In genomic region chr17:41415833-41416335, GRCh38 we compare ENCODE assay signal across 15 cellular contexts. TPM values are rescaled to one million over a fixed set of nuclear protein-coding genes. Genes with fewer than 3 reads are reported as not detected.
A peak's percentile ranks its signal among the peaks of the same experiment; 100 is the strongest.
DNase-seq lines count a peak whose midpoint lies in the region; ATAC-seq, FAIRE-seq and TF ChIP-seq lines count a peak whose summit lies in the region.
"Had no signal": no experiment of that assay in that cellular context is flagged by ENCODE, and none has a peak within 500 bp of the region (broad histone marks: within the 10 kb centered on the region; RNA-seq: fewer than 3 reads in every experiment).

No MANE protein-coding gene starts in this region.

- no peaks in the 10 kb centered on the region for H3K36me3 Mint-ChIP-seq in Caco-2 (ENCODE audit: insufficient read depth, unreplicated experiment)
- H3K36me3 Mint-ChIP-seq in activated CD8-positive, alpha-beta memory T cell treated with anti-CD3 and anti-CD28 coated beads, Interleukin-2, amount 10 ng/mL, durations not matched to agents 7 days and 5 days, result no peaks in the 10 kb centered on the region

- BruUV-seq in Caco-2 (replicated peaks; lab: Mats Ljungman, UMichigan) (no TSS peak), Panc1 (replicated peaks; lab: Mats Ljungman, UMichigan) (no TSS peak)

- H2AFZ ChIP-seq in trophoblast cell (ENCODE audit: insufficient read depth, low read length, poor library complexity), result no peak overlapping the region

- peak; percentile 69 for ATAC-seq in Panc1
- ATAC-seq in right cardiac atrium, result peak; percentile 48 to 61
- no peak for ATAC-seq in activated CD8-positive, alpha-beta memory T cell treated with anti-CD3 and anti-CD28 coated beads, Interleukin-2, amount 10 ng/mL, durations not matched to agents 7 days and 5 days
- ATAC-seq: left colon had no signal

- H3K4ac ChIP-seq in trophoblast cell (ENCODE audit: low read depth, low read length), result no peak overlapping the region

- H4K91ac ChIP-seq in trophoblast cell (ENCODE audit: low read depth, low read length), result no peak overlapping the region

- TF ChIP-seq CTCF in Caco-2 (IDR thresholded peaks at IDR 0.05; ENCODE audit: insufficient read depth in 1 of 2, low read depth in 1 of 2, low read length in 1 of 2, severe bottlenecking in 1 of 2, unreplicated experiment in 1 of 2), result no peak
- no peak for TF ChIP-seq CTCF in Panc1 (IDR thresholded peaks at IDR 0.05)

- H2AK5ac ChIP-seq in trophoblast cell (ENCODE audit: low read length), result no peak overlapping the region

- TF ChIP-seq POLR2A in GM12891 (IDR thresholded peaks at IDR 0.05; ENCODE audit: low read depth, low read length), result no peak

- CTCF ChIA-PET in Caco-2 (lab: Charles Lee) (interaction anchor here (0.6 to 2.7 kb wide), 9 partner anchors 23 to 638 kb away, joined by 3 to 10 read pairs (median 3); partner anchors contain the start of gene KRT33A), Panc1 (lab: Charles Lee) (no interaction called here)
- CTCF ChIA-PET in activated CD8-positive, alpha-beta memory T cell treated with anti-CD3 and anti-CD28 coated beads, Interleukin-2, amount 10 ng/mL, durations not matched to agents 7 days and 5 days (lab: Charles Lee), result interaction anchor here (0.9 to 1.6 kb wide), 2 partner anchors 232 to 247 kb away, joined by 3 read pairs; no protein-coding TSS in a partner anchor

- H3K27ac Mint-ChIP-seq in Caco-2 (ENCODE audit: unreplicated experiment), result peak overlapping the region; percentile 38
- no peak overlapping the region for H3K27ac Mint-ChIP-seq in activated CD8-positive, alpha-beta memory T cell treated with anti-CD3 and anti-CD28 coated beads, Interleukin-2, amount 10 ng/mL, durations not matched to agents 7 days and 5 days

- H3K79me2 ChIP-seq in trophoblast cell (ENCODE audit: control insufficient read depth, insufficient read depth, low read length, poor library complexity), result no peaks in the 10 kb centered on the region

- no peak overlapping the region for H3K14ac ChIP-seq in trophoblast cell (ENCODE audit: low read length)

- H3K9me3 Mint-ChIP-seq in Caco-2 (ENCODE audit: unreplicated experiment), result no peaks in the 10 kb centered on the region
- H3K9me3 Mint-ChIP-seq in activated CD8-positive, alpha-beta memory T cell treated with anti-CD3 and anti-CD28 coated beads, Interleukin-2, amount 10 ng/mL, durations not matched to agents 7 days and 5 days (ENCODE audit: low read depth), result no peaks in the 10 kb centered on the region

- H3K18ac ChIP-seq in trophoblast cell (ENCODE audit: low read length), result no peak overlapping the region

- H3K36me3 ChIP-seq in Caco-2 (ENCODE audit: control insufficient read depth, insufficient read depth, low read length) (no peaks in the 10 kb centered on the region), Panc1 (ENCODE audit: control insufficient read depth, insufficient read depth, low read length) (no peaks in the 10 kb centered on the region), trophoblast cell (ENCODE audit: control insufficient read depth in 1 of 2, insufficient read depth in 2 of 2, low read length in 2 of 2) (no peaks in the 10 kb centered on the region)
- H3K36me3 ChIP-seq: esophagus squamous epithelium, SJCRH30, tibial nerve had no signal

- 69% methylated on average over 3 of the region's 3 CpGs for WGBS in right cardiac atrium
- no CpG with 5 or more reads among the region's 3 CpGs for WGBS in trophoblast cell (ENCODE audit: extremely low coverage, insufficient coverage, insufficient read length)

- H2BK5ac ChIP-seq in trophoblast cell (ENCODE audit: low read depth, low read length, poor library complexity), result no peak overlapping the region

- H3K9me3 ChIP-seq in Caco-2 (no peaks in the 10 kb centered on the region), Panc1 (ENCODE audit: control insufficient read depth, insufficient read depth, low read depth, low read length) (no peaks in the 10 kb centered on the region), right cardiac atrium (ENCODE audit: control insufficient read depth, low read length) (no peaks in the 10 kb centered on the region), trophoblast cell (ENCODE audit: insufficient read depth, low read depth, low read length) (peaks cover 5% of the 10 kb centered on the region)
- H3K9me3 ChIP-seq: esophagus squamous epithelium, SJCRH30, tibial nerve had no signal

- peak overlapping the region; percentile 26 for H3K4me3 Mint-ChIP-seq in Caco-2 (ENCODE audit: unreplicated experiment)
- H3K4me3 Mint-ChIP-seq in activated CD8-positive, alpha-beta memory T cell treated with anti-CD3 and anti-CD28 coated beads, Interleukin-2, amount 10 ng/mL, durations not matched to agents 7 days and 5 days, result no peak overlapping the region

- H4K8ac ChIP-seq in trophoblast cell (ENCODE audit: low read depth, low read length), result no peak overlapping the region

- no peak for FAIRE-seq in GM12891 (lab: Jason Lieb, UNC)

- H4K12ac ChIP-seq in trophoblast cell (ENCODE audit: low read depth, low read length), result no peak overlapping the region

- intact Hi-C loops in Caco-2 (cut with micrococcal nuclease; ENCODE audit: unreplicated experiment), result loop anchor here (5.0 to 10.0 kb wide), 4 partner anchors 61 to 246 kb away; partner anchors contain the start of genes KRT19, KRT33A and KRT35
- intact Hi-C loops in Panc1 (cut with micrococcal nuclease; ENCODE audit: unreplicated experiment), result no loop called here
- intact Hi-C loops in right cardiac atrium (cut with DNase I), result no loop called here

- DNase-seq in Caco-2 (peak; percentile 66 to 77), Panc1 (ENCODE audit: low read depth, low spot score) (no peak), right cardiac atrium (no peak), trophoblast cell (peak; percentile 81 to 93), NCI-H748 treated with DMSO at 0.1 percent for 48 hours (lab: John Stamatoyannopoulos, UW) (no peak), GM12891 (ENCODE audit: insufficient read length, low spot score) (no peak), SIG-M5 (lab: John Stamatoyannopoulos, UW) (no peak)
- no peak for DNase-seq in activated CD8-positive, alpha-beta memory T cell treated with anti-CD3 and anti-CD28 coated beads, Interleukin-2, amount 10 ng/mL, durations not matched to agents 7 days and 5 days
- DNase-seq: activated CD4-positive, CD25-positive, alpha-beta regulatory T cell; cerebellar nuclear complex; esophagus squamous epithelium; left colon; NCI-H524 treated with DMSO at 0.1 percent for 48 hours; SJCRH30 had no signal

- H3K4me2 ChIP-seq in trophoblast cell (ENCODE audit: low read length), result peak overlapping the region; percentile 38

- H3K27ac ChIP-seq in Panc1 (ENCODE audit: low read length) (peak overlapping the region; percentile 77), right cardiac atrium (ENCODE audit: low read length) (no peak overlapping the region), trophoblast cell (ENCODE audit: low read depth, low read length) (peak overlapping the region; percentile 22)
- H3K27ac ChIP-seq: esophagus squamous epithelium, SJCRH30 had no signal

- H3K23ac ChIP-seq in trophoblast cell (ENCODE audit: low read length), result no peak overlapping the region

- in situ Hi-C loops in Panc1 (cut with HindIII; ENCODE audit: low pct_unique_long_range_greater_than_20kb, low sequenced_read_pairs), result no loop called here

- H3K4me3 ChIP-seq in Caco-2 (ENCODE audit: low read depth, low read length) (no peak overlapping the region), Panc1 (ENCODE audit: low read depth in 2 of 2, low read length in 2 of 2) (no peak overlapping the region), right cardiac atrium (ENCODE audit: low read length) (no peak overlapping the region), trophoblast cell (ENCODE audit: low read depth, low read length) (no peak overlapping the region)
- H3K4me3 ChIP-seq: esophagus squamous epithelium, SJCRH30, tibial nerve had no signal

- H2BK120ac ChIP-seq in trophoblast cell (ENCODE audit: insufficient read depth, low read length, poor library complexity), result no peak overlapping the region

- H3K4me1 ChIP-seq in Caco-2, result peaks cover 55% of the 10 kb centered on the region
- H3K4me1 ChIP-seq in Panc1 (ENCODE audit: control insufficient read depth, insufficient read depth, low read length), result peaks cover 17% of the 10 kb centered on the region; the same call in 1 of the 2 replicates
- no peaks in the 10 kb centered on the region for H3K4me1 ChIP-seq in right cardiac atrium (ENCODE audit: control insufficient read depth, insufficient read depth, low read length)
- H3K4me1 ChIP-seq in trophoblast cell (ENCODE audit: control insufficient read depth in 1 of 2, insufficient read depth in 2 of 2, low read length in 2 of 2), result peaks cover 4 to 18% of the 10 kb centered on the region in 2 experiments
- H3K4me1 ChIP-seq: SJCRH30 had no signal

- no peak overlapping the region for H3K9ac ChIP-seq in trophoblast cell (ENCODE audit: low read length)

- H2BK12ac ChIP-seq in trophoblast cell (ENCODE audit: low read length), result no peak overlapping the region

- POLR2A ChIA-PET in Caco-2 (lab: Charles Lee), result no interaction called here
- POLR2A ChIA-PET in Panc1 (lab: Charles Lee), result no interaction called here

- H3K27me3 Mint-ChIP-seq in Caco-2 (ENCODE audit: insufficient read depth, unreplicated experiment), result no peaks in the 10 kb centered on the region
- H3K27me3 Mint-ChIP-seq in activated CD8-positive, alpha-beta memory T cell treated with anti-CD3 and anti-CD28 coated beads, Interleukin-2, amount 10 ng/mL, durations not matched to agents 7 days and 5 days, result peaks cover 2% of the 10 kb centered on the region

- H3K4me1 Mint-ChIP-seq in Caco-2 (ENCODE audit: low read depth, unreplicated experiment), result peaks cover 69% of the 10 kb centered on the region
- H3K4me1 Mint-ChIP-seq in activated CD8-positive, alpha-beta memory T cell treated with anti-CD3 and anti-CD28 coated beads, Interleukin-2, amount 10 ng/mL, durations not matched to agents 7 days and 5 days, result no peaks in the 10 kb centered on the region

- H3K27me3 ChIP-seq in Caco-2 (replicated peaks; ENCODE audit: control insufficient read depth, insufficient read depth, low read length) (no peaks in the 10 kb centered on the region), Panc1 (ENCODE audit: control insufficient read depth, insufficient read depth, low read length) (no peaks in the 10 kb centered on the region), right cardiac atrium (ENCODE audit: control insufficient read depth, insufficient read depth) (no peaks in the 10 kb centered on the region), trophoblast cell (ENCODE audit: insufficient read depth, low read length) (no peaks in the 10 kb centered on the region)
- H3K27me3 ChIP-seq: esophagus squamous epithelium, SJCRH30, tibial nerve had no signal

- H3K79me1 ChIP-seq in trophoblast cell (ENCODE audit: low read length), result peaks cover 3% of the 10 kb centered on the region

RNA-seq across cellular contexts. Expression of gene KRT37, which starts 8.5 kb away (rescaled TPM):
- total RNA-seq in Caco-2 (2022) (not detected in 2 replicates), Panc1 (2021; ENCODE audit: unreplicated experiment) (not detected), right cardiac atrium (not detected)
- not detected for polyA plus RNA-seq in Panc1 (2012; ENCODE audit: insufficient read length)
- not detected for polyA plus RNA-seq in right cardiac atrium
- 0.03 and 0.07 TPM in 2 replicates for polyA plus RNA-seq in trophoblast cell (2013)
- not detected for total RNA-seq in activated CD8-positive, alpha-beta memory T cell treated with anti-CD3 and anti-CD28 coated beads, Interleukin-2, amount 10 ng/mL, durations not matched to agents 7 days and 5 days
- not detected for polyA plus RNA-seq in GM12891 (2012; ENCODE audit: low read depth, missing spikeins)
- total RNA-seq: esophagus squamous epithelium, left colon, SJCRH30, tibial nerve had no signal

RNA-seq across cellular contexts. Expression of gene KRT31, which starts 18.5 kb away (rescaled TPM):
- total RNA-seq in Caco-2 (2022) (not detected in 2 replicates), Panc1 (2021; ENCODE audit: unreplicated experiment) (not detected), right cardiac atrium (not detected)
- polyA plus RNA-seq in Panc1 (2012; ENCODE audit: insufficient read length), result not detected
- not detected for polyA plus RNA-seq in right cardiac atrium
- not detected in 2 replicates for polyA plus RNA-seq in trophoblast cell (2013)
- total RNA-seq in activated CD8-positive, alpha-beta memory T cell treated with anti-CD3 and anti-CD28 coated beads, Interleukin-2, amount 10 ng/mL, durations not matched to agents 7 days and 5 days, result not detected
- not detected for polyA plus RNA-seq in GM12891 (2012; ENCODE audit: low read depth, missing spikeins)
- total RNA-seq: left colon, SJCRH30, tibial nerve had no signal

RNA-seq across cellular contexts. Expression of gene KRT38, which starts 24.9 kb away (rescaled TPM):
- total RNA-seq in Caco-2 (2022) (not detected in 2 replicates), Panc1 (2021; ENCODE audit: unreplicated experiment) (not detected), right cardiac atrium (not detected)
- not detected for polyA plus RNA-seq in Panc1 (2012; ENCODE audit: insufficient read length)
- polyA plus RNA-seq in right cardiac atrium, result not detected
- not detected in 2 replicates for polyA plus RNA-seq in trophoblast cell (2013)
- not detected for total RNA-seq in activated CD8-positive, alpha-beta memory T cell treated with anti-CD3 and anti-CD28 coated beads, Interleukin-2, amount 10 ng/mL, durations not matched to agents 7 days and 5 days
- polyA plus RNA-seq in GM12891 (2012; ENCODE audit: low read depth, missing spikeins), result not detected
- total RNA-seq: left colon, SJCRH30, tibial nerve had no signal

RNA-seq across cellular contexts. Expression of gene KRT34, which starts 33.8 kb away (rescaled TPM):
- total RNA-seq in Caco-2 (2022) (not detected in 2 replicates), Panc1 (2021; ENCODE audit: unreplicated experiment) (not detected), right cardiac atrium (not detected)
- polyA plus RNA-seq in Panc1 (2012; ENCODE audit: insufficient read length), result not detected
- not detected for polyA plus RNA-seq in right cardiac atrium
- polyA plus RNA-seq in trophoblast cell (2013), result not detected in 2 replicates
- total RNA-seq in activated CD8-positive, alpha-beta memory T cell treated with anti-CD3 and anti-CD28 coated beads, Interleukin-2, amount 10 ng/mL, durations not matched to agents 7 days and 5 days, result not detected
- polyA plus RNA-seq in GM12891 (2012; ENCODE audit: low read depth, missing spikeins), result not detected
- total RNA-seq: tibial nerve had no signal

RNA-seq across cellular contexts. Expression of gene KRT33B, which starts 46.3 kb away (rescaled TPM):
- total RNA-seq in Caco-2 (2022) (not detected in 2 replicates), Panc1 (2021; ENCODE audit: unreplicated experiment) (not detected), right cardiac atrium (not detected)
- not detected for polyA plus RNA-seq in Panc1 (2012; ENCODE audit: insufficient read length)
- not detected for polyA plus RNA-seq in right cardiac atrium
- polyA plus RNA-seq in trophoblast cell (2013), result 0.03 and 0.04 TPM in 2 replicates
- total RNA-seq in activated CD8-positive, alpha-beta memory T cell treated with anti-CD3 and anti-CD28 coated beads, Interleukin-2, amount 10 ng/mL, durations not matched to agents 7 days and 5 days, result not detected
- polyA plus RNA-seq in GM12891 (2012; ENCODE audit: low read depth, missing spikeins), result not detected
- total RNA-seq: left colon, SJCRH30, tibial nerve had no signal

Comparison
In these comparisons a context has a peak if more than half of its experiments do, and no peak if none do; other contexts are left out.
1. DNase-seq: peak in Caco-2 (2 of 2) and trophoblast cell (2 of 2); none in Panc1 (single experiment), right cardiac atrium (0 of 3), NCI-H748 treated with DMSO at 0.1 percent for 48 hours (single experiment), activated CD8-positive, alpha-beta memory T cell treated with anti-CD3 and anti-CD28 coated beads, Interleukin-2, amount 10 ng/mL, durations not matched to agents 7 days and 5 days (single experiment), GM12891 (single experiment) and SIG-M5 (single experiment).